In genomic region chr15:88255109-88255495, GRCh38 we compare ENCODE assay signal across 1 cellular context.
TF ChIP-seq lines count a peak whose summit lies in the region.

No MANE protein-coding gene starts in this region.

TF ChIP-seq in GM23338, 12 proteins besides CTCF, POLR2A, EP300 and RAD21 (continued from another document):
- TF ChIP-seq ZNF462 (CRISPR knock-in tag; IDR thresholded peaks at IDR 0.05) (no peak), EZH2 (IDR thresholded peaks at IDR 0.05; ENCODE audit: low read depth, unreplicated experiment) (peak; percentile 48), REST (IDR thresholded peaks at IDR 0.05; ENCODE audit: unreplicated experiment) (no peak)
